Comparison of ENCODE assay signal across 8 cellular contexts in genomic region chr22:31084811-31085492, GRCh38. TPM values are rescaled to one million over a fixed set of nuclear protein-coding genes. Genes with fewer than 3 reads are reported as not detected.
DNase-seq lines count a peak whose midpoint lies in the region; ATAC-seq and TF ChIP-seq lines count a peak whose summit lies in the region.

No MANE protein-coding gene starts in this region.

- H3K36me3 Mint-ChIP-seq in progenitor cell of endocrine pancreas (ENCODE audit: insufficient read depth), result no peaks in the 10 kb centered on the region

- intact Hi-C loops in left cardiac atrium (cut with DNase I), result loop anchor here (2.0 to 10.0 kb wide), 5 partner anchors 38 to 138 kb away; partner anchors contain the start of genes MORC2 (in 2 of the 2) and TUG1 (in 2 of the 2)

- no peaks in the 10 kb centered on the region for H3K36me3 ChIP-seq in SU-DHL-6 (ENCODE audit: low read length)
- peaks cover 18% of the 10 kb centered on the region for H3K36me3 ChIP-seq in adipocyte (ENCODE audit: control insufficient read depth, insufficient read depth, low read length, severe bottlenecking)
- H3K36me3 ChIP-seq in urinary bladder (ENCODE audit: insufficient read depth), result no peaks in the 10 kb centered on the region

- H3K4me3 ChIP-seq in SU-DHL-6 (ENCODE audit: insufficient read depth, low read length, poor library complexity, severe bottlenecking) (peak overlapping the region; percentile 54), adipocyte (ENCODE audit: low read length) (peak overlapping the region; percentile 82), urinary bladder (ENCODE audit: low read depth, low read length) (peak overlapping the region; percentile 49)

- H3K9ac ChIP-seq in SU-DHL-6 (ENCODE audit: low read length), result peak overlapping the region; percentile 69
- H3K9ac ChIP-seq in adipocyte (ENCODE audit: low read length), result peak overlapping the region; percentile 92

- WGBS in urinary bladder, result under 1% methylated on average over 69 of the region's 69 CpGs

- H3K27ac Mint-ChIP-seq in progenitor cell of endocrine pancreas, result peak overlapping the region; percentile 89

- no peaks in the 10 kb centered on the region for H3K27me3 Mint-ChIP-seq in progenitor cell of endocrine pancreas

- H3K27me3 ChIP-seq in SU-DHL-6 (ENCODE audit: low read length), result no peaks in the 10 kb centered on the region
- no peaks in the 10 kb centered on the region for H3K27me3 ChIP-seq in adipocyte (replicated peaks; ENCODE audit: control insufficient read depth, insufficient read depth, low read length)

- ATAC-seq in HG03354 (IDR thresholded peaks at IDR 0.05; ENCODE audit: poor library complexity, severe bottlenecking, unreplicated experiment) (peak; percentile 70), left cardiac atrium (peak; percentile 85 to 88)

- peak overlapping the region; percentile 82 for H3K4me2 ChIP-seq in SU-DHL-6 (ENCODE audit: low read depth, low read length, poor library complexity, severe bottlenecking)

- peaks cover 12% of the 10 kb centered on the region for H3F3A ChIP-seq in SU-DHL-6 (ENCODE audit: insufficient read depth)

- H2AFZ ChIP-seq in SU-DHL-6 (ENCODE audit: low read depth, low read length, severe bottlenecking), result peak overlapping the region; percentile 82

- H3K9me2 ChIP-seq in SU-DHL-6 (replicated peaks; ENCODE audit: insufficient read depth, low read length), result no peaks in the 10 kb centered on the region

- H3K4me3 Mint-ChIP-seq in progenitor cell of endocrine pancreas (ENCODE audit: low read depth), result peak overlapping the region; percentile 83

- H3K27ac ChIP-seq in SU-DHL-6 (ENCODE audit: low read depth, low read length), result peak overlapping the region; percentile 79
- H3K27ac ChIP-seq in urinary bladder (ENCODE audit: low read depth), result peak overlapping the region; percentile 83

- no peaks in the 10 kb centered on the region for H3K9me3 Mint-ChIP-seq in progenitor cell of endocrine pancreas (ENCODE audit: low read depth)

- DNase-seq in SIG-M5 treated with dmso at 0.1 percent for 504 hours (lab: John Stamatoyannopoulos, UW; ENCODE audit: unreplicated experiment) (peak; percentile 70), SIG-M5 (lab: John Stamatoyannopoulos, UW) (no peak), adipocyte (ENCODE audit: low read depth) (peak; percentile 94), left cardiac atrium (peak; percentile 94), progenitor cell of endocrine pancreas (ENCODE audit: low spot score, unreplicated experiment) (peak; percentile 79)

- no peaks in the 10 kb centered on the region for H3K79me2 ChIP-seq in SU-DHL-6 (ENCODE audit: insufficient read depth, low read length)

- peak; percentile 79 for TF ChIP-seq CTCF in SU-DHL-6 (IDR thresholded peaks at IDR 0.05; ENCODE audit: insufficient read depth, low read length, poor library complexity, severe bottlenecking)
- peak; percentile 95 for TF ChIP-seq CTCF in progenitor cell of endocrine pancreas (IDR thresholded peaks at IDR 0.05; ENCODE audit: unreplicated experiment)

- H4K20me1 ChIP-seq in SU-DHL-6 (ENCODE audit: low read depth, low read length), result no peaks in the 10 kb centered on the region

- H3K4me1 ChIP-seq in adipocyte (ENCODE audit: control insufficient read depth, insufficient read depth, low read length), result peaks cover 43% of the 10 kb centered on the region
- no peaks in the 10 kb centered on the region for H3K4me1 ChIP-seq in urinary bladder (ENCODE audit: insufficient read depth)

- H3K9me3 ChIP-seq in SU-DHL-6 (ENCODE audit: insufficient read depth, low read length) (no peaks in the 10 kb centered on the region), adipocyte (ENCODE audit: control insufficient read depth, low read length) (no peaks in the 10 kb centered on the region)

- peaks cover 31% of the 10 kb centered on the region for H3K4me1 Mint-ChIP-seq in progenitor cell of endocrine pancreas (ENCODE audit: low read depth)

RNA-seq across cellular contexts. Expression of gene SMTN, which starts 3.8 kb away (rescaled TPM):
- total RNA-seq in left cardiac atrium, result 100 to 1,000 TPM; 142 to 150 TPM
- 40.8 and 48.0 TPM in 2 replicates for total RNA-seq in progenitor cell of endocrine pancreas
- 149 TPM for total RNA-seq in urinary bladder
- 1,750 TPM for polyA plus RNA-seq in urinary bladder

RNA-seq across cellular contexts. Expression of gene SELENOM, which starts 22.4 kb away (rescaled TPM):
- total RNA-seq in left cardiac atrium, result 100 to 1,000 TPM; 118 to 145 TPM
- 3.1 and 3.7 TPM in 2 replicates for total RNA-seq in progenitor cell of endocrine pancreas
- 113 TPM for total RNA-seq in urinary bladder
- polyA plus RNA-seq in urinary bladder, result 1,134 TPM

RNA-seq across cellular contexts. Expression of gene INPP5J, which starts 37.8 kb away (rescaled TPM):
- 10 to 100 TPM; 13.3 to 26.4 TPM for total RNA-seq in left cardiac atrium
- 14.8 and 17.9 TPM in 2 replicates for total RNA-seq in progenitor cell of endocrine pancreas
- 0.32 TPM for total RNA-seq in urinary bladder
- 1.5 TPM for polyA plus RNA-seq in urinary bladder

RNA-seq across cellular contexts. Expression of gene PLA2G3, which starts 55.4 kb away (rescaled TPM):
- not detected for total RNA-seq in left cardiac atrium
- 2.6 and 4.6 TPM in 2 replicates for total RNA-seq in progenitor cell of endocrine pancreas
- total RNA-seq in urinary bladder, result not detected
- not detected for polyA plus RNA-seq in urinary bladder

Comparison
In these comparisons a context has a peak if more than half of its experiments do, and no peak if none do; other contexts are left out.
1. RNA of gene SELENOM, which starts 22.4 kb away (total RNA-seq): 118 to 145 TPM in left cardiac atrium and 113 TPM in urinary bladder (single experiment); 3.1 to 3.7 TPM in progenitor cell of endocrine pancreas; every median in the first group is over 10 times any median in the second.
2. RNA of gene INPP5J, which starts 37.8 kb away (total RNA-seq): 13.3 to 26.4 TPM in left cardiac atrium and 14.8 to 17.9 TPM in progenitor cell of endocrine pancreas; 0.32 TPM in urinary bladder (single experiment); every median in the first group is over 10 times any median in the second.
3. Peak in every context shown above with its lines, with median percentiles within 50 percentile points of each other: H3K4me3 ChIP-seq.